Comparison of ENCODE assay signal across 17 cellular contexts in genomic region chr17:65601881-65602280, GRCh38.
DNase-seq lines count a peak whose midpoint lies in the region; ATAC-seq lines count a peak whose summit lies in the region.
"Had no signal": no experiment of that assay in that cellular context is flagged by ENCODE, and none has a peak within 500 bp of the region (broad histone marks: within the 10 kb centered on the region; RNA-seq: fewer than 3 reads in every experiment).

No MANE protein-coding gene starts in this region.

- H3K27me3 Mint-ChIP-seq in stimulated activated naive CD8-positive, alpha-beta T cell treated with anti-CD3 and anti-CD28 coated beads, Interleukin-15, amount 100 ng/mL, for 72 hours = no peaks in the 10 kb centered on the region

- no peak overlapping the region for H3K4me3 Mint-ChIP-seq in stimulated activated naive CD8-positive, alpha-beta T cell treated with anti-CD3 and anti-CD28 coated beads, Interleukin-15, amount 100 ng/mL, for 72 hours
- no peak overlapping the region for H3K4me3 Mint-ChIP-seq in stimulated activated effector memory CD8-positive, alpha-beta T cell treated with anti-CD3 and anti-CD28 coated beads, Interleukin-12 subunit alpha, Interleukin-12 subunit beta, amount 100 ng/mL, for 72 hours
- H3K4me3 Mint-ChIP-seq: B cell; CD4-positive, CD25-positive, alpha-beta regulatory T cell; CD8-positive, alpha-beta T cell; GM23338; H9 had no signal

- H3K9me3 Mint-ChIP-seq in stimulated activated naive CD8-positive, alpha-beta T cell treated with anti-CD3 and anti-CD28 coated beads, Interleukin-15, amount 100 ng/mL, for 72 hours = no peaks in the 10 kb centered on the region
- H3K9me3 Mint-ChIP-seq in stimulated activated effector memory CD8-positive, alpha-beta T cell treated with anti-CD3 and anti-CD28 coated beads, Interleukin-12 subunit alpha, Interleukin-12 subunit beta, amount 100 ng/mL, for 72 hours = no peaks in the 10 kb centered on the region
- H3K9me3 Mint-ChIP-seq: CD4-positive, CD25-positive, alpha-beta regulatory T cell; CD8-positive, alpha-beta T cell; GM23338; H9 had no signal

- peaks cover 4% of the 10 kb centered on the region for H3K4me1 Mint-ChIP-seq in stimulated activated naive CD8-positive, alpha-beta T cell treated with anti-CD3 and anti-CD28 coated beads, Interleukin-15, amount 100 ng/mL, for 72 hours
- no peaks in the 10 kb centered on the region for H3K4me1 Mint-ChIP-seq in stimulated activated effector memory CD8-positive, alpha-beta T cell treated with anti-CD3 and anti-CD28 coated beads, Interleukin-12 subunit alpha, Interleukin-12 subunit beta, amount 100 ng/mL, for 72 hours
- H3K4me1 Mint-ChIP-seq: B cell had no signal

- H3K36me3 Mint-ChIP-seq in stimulated activated effector memory CD8-positive, alpha-beta T cell treated with anti-CD3 and anti-CD28 coated beads, Interleukin-12 subunit alpha, Interleukin-12 subunit beta, amount 100 ng/mL, for 72 hours = no peaks in the 10 kb centered on the region
- H3K36me3 Mint-ChIP-seq: CD4-positive, CD25-positive, alpha-beta regulatory T cell; CD8-positive, alpha-beta T cell had no signal

- DNase-seq in NK-92 treated with Interleukin-12 subunit alpha and Interleukin-12 subunit beta, amount 100 ng/mL, for 24 hours (lab: John Stamatoyannopoulos, UW) = peak; percentile 26
- no peak for DNase-seq in NK-92 (lab: John Stamatoyannopoulos, UW; ENCODE audit: unreplicated experiment)
- DNase-seq in stimulated activated naive CD8-positive, alpha-beta T cell treated with anti-CD3 and anti-CD28 coated beads, Interleukin-15, amount 100 ng/mL, for 72 hours = no peak
- DNase-seq in stimulated activated naive CD8-positive, alpha-beta T cell treated with anti-CD3 and anti-CD28 coated beads, Interleukin-15, Interleukin-2, amounts not matched to agents 100 U/mL and 50 U/mL, for 24 hours = no peak
- no peak for DNase-seq in stimulated activated effector memory CD8-positive, alpha-beta T cell treated with anti-CD3 and anti-CD28 coated beads, Interleukin-12 subunit alpha, Interleukin-12 subunit beta, amount 100 ng/mL, for 72 hours (ENCODE audit: low spot score in 2 of 2)
- no peak for DNase-seq in SHP77 treated with DMSO at 0.1 percent for 48 hours (lab: John Stamatoyannopoulos, UW)
- DNase-seq: Caco-2; CD4-positive, CD25-positive, alpha-beta regulatory T cell; CD8-positive, alpha-beta T cell; DMS153; DND-41; EL; GDM1; H9 had no signal

- no peak overlapping the region for H3K27ac Mint-ChIP-seq in stimulated activated naive CD8-positive, alpha-beta T cell treated with anti-CD3 and anti-CD28 coated beads, Interleukin-15, amount 100 ng/mL, for 72 hours
- H3K27ac Mint-ChIP-seq in stimulated activated effector memory CD8-positive, alpha-beta T cell treated with anti-CD3 and anti-CD28 coated beads, Interleukin-12 subunit alpha, Interleukin-12 subunit beta, amount 100 ng/mL, for 72 hours = no peak overlapping the region
- H3K27ac Mint-ChIP-seq: B cell; CD4-positive, CD25-positive, alpha-beta regulatory T cell; CD8-positive, alpha-beta T cell; GM23338; H9 had no signal

- peak; percentile 69 for ATAC-seq in stimulated activated naive CD8-positive, alpha-beta T cell treated with anti-CD3 and anti-CD28 coated beads, Interleukin-15, amount 100 ng/mL, for 72 hours
- no peak for ATAC-seq in stimulated activated naive CD8-positive, alpha-beta T cell treated with anti-CD3 and anti-CD28 coated beads, Interleukin-15, Interleukin-2, amounts not matched to agents 100 U/mL and 50 U/mL, for 24 hours
- peak; percentile 66 for ATAC-seq in stimulated activated effector memory CD8-positive, alpha-beta T cell treated with anti-CD3 and anti-CD28 coated beads, Interleukin-12 subunit alpha, Interleukin-12 subunit beta, amount 100 ng/mL, for 72 hours
- ATAC-seq: CD8-positive, alpha-beta T cell; GM23338; HCT116 had no signal
